Comparison of ENCODE assay signal across 12 cellular contexts in the genomic region with DNA sequence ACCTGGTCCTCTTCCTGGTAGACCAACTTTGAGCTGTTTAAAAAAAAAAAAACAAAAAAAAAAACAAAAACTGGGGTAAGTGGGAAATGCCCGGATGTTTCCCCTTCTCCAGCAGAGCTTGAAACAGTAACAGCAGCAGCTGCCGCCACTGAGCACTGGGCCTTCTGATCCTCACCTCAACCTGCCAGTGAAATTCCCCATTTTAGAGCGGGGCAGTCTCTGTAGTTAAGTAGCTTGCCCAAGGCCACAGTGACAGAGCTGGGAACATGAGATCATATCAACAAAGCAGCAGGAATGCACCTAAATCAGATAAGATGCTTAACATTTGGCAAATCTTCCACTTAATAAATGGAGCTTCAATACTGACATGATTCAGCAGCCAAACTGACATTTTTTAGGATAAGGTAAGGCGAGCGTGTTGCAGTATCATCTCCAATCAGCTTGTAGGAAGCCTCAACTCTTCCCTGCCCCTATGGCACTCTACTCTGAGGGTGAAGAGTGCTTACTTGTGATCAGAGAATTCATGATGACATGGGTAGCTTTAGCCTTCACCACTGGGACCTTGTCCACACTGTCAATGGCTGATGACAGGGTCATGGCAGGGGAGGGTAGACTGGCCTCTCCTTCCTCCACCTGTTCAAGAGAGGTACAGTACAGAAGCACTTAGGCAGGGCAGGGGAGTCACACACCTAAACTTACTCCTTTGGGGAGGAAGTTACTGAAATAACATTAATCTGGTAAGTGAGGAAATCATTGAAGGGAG. TPM values are rescaled to one million over a fixed set of nuclear protein-coding genes. Genes with fewer than 3 reads are reported as not detected.
DNase-seq lines count a peak whose midpoint lies in the region; ATAC-seq and TF ChIP-seq lines count a peak whose summit lies in the region.
"Had no signal": no experiment of that assay in that cellular context is flagged by ENCODE, and none has a peak within 500 bp of the region (broad histone marks: within the 10 kb centered on the region; RNA-seq: fewer than 3 reads in every experiment).

No MANE protein-coding gene starts in this region.

- peak overlapping the region; percentile 80 for H3K27ac ChIP-seq in OCI-LY3 (ENCODE audit: low read length)
- no peak overlapping the region for H3K27ac ChIP-seq in thyroid gland
- H3K27ac ChIP-seq in PC-3 (ENCODE audit: low read length): no peak overlapping the region
- no peak overlapping the region for H3K27ac ChIP-seq in osteoblast (ENCODE audit: low read depth, low read length)
- H3K27ac ChIP-seq: colonic mucosa had no signal

- H3K4me3 Mint-ChIP-seq in natural killer cell (no peak overlapping the region), immature natural killer cell (no peak overlapping the region)
- no peak overlapping the region for H3K4me3 Mint-ChIP-seq in natural killer cell treated with Interleukin-12 subunit alpha and Interleukin-12 subunit beta and Interleukin-15 and Interleukin-18, amount 100 ng/mL, for 72 hours

- H3F3A ChIP-seq in PC-3 (ENCODE audit: low read length, unreplicated experiment): no peaks in the 10 kb centered on the region

- no peak for TF ChIP-seq CTCF in natural killer cell (IDR thresholded peaks at IDR 0.05)
- TF ChIP-seq CTCF in OCI-LY3 (IDR thresholded peaks at IDR 0.05; ENCODE audit: low read depth, low read length): no peak
- no peak for TF ChIP-seq CTCF in thyroid gland (IDR thresholded peaks at IDR 0.05)
- TF ChIP-seq CTCF in PC-3 (conservative IDR thresholded peaks at IDR 0.05; ENCODE audit: low read depth, low read length): no peak
- no peak for TF ChIP-seq CTCF in osteoblast (IDR thresholded peaks at IDR 0.05; ENCODE audit: extremely low read depth, low read depth, low read length)

- H3K36me3 ChIP-seq in OCI-LY3 (replicated peaks; ENCODE audit: low read depth, low read length) (peaks cover 73% of the 10 kb centered on the region), thyroid gland (peaks cover 29 to 34% of the 10 kb centered on the region in 2 donors), PC-3 (ENCODE audit: low read depth, low read length) (peaks cover 57% of the 10 kb centered on the region), osteoblast (ENCODE audit: insufficient read depth, low read length) (peaks cover 71% of the 10 kb centered on the region)

- H3K9ac ChIP-seq in OCI-LY3 (ENCODE audit: low read length) (peak overlapping the region; percentile 31; the same call in 1 of the 2 replicates), PC-3 (ENCODE audit: low read length) (no peak overlapping the region)

- H3K9me3 ChIP-seq in OCI-LY3 (ENCODE audit: insufficient read depth, low read length) (no peaks in the 10 kb centered on the region), thyroid gland (no peaks in the 10 kb centered on the region), PC-3 (ENCODE audit: low read length) (no peaks in the 10 kb centered on the region), osteoblast (ENCODE audit: low read depth, low read length) (no peaks in the 10 kb centered on the region)
- H3K9me3 ChIP-seq: colonic mucosa, gastrocnemius medialis had no signal

- H3K79me2 ChIP-seq in OCI-LY3 (ENCODE audit: low read length) (peaks cover 85% of the 10 kb centered on the region), PC-3 (ENCODE audit: low read length) (peaks cover 39% of the 10 kb centered on the region), osteoblast (ENCODE audit: insufficient read depth, low read length) (peaks cover 62% of the 10 kb centered on the region)

- H3K27me3 ChIP-seq in OCI-LY3 (ENCODE audit: low read depth, low read length) (no peaks in the 10 kb centered on the region), thyroid gland (no peaks in the 10 kb centered on the region), PC-3 (ENCODE audit: low read length) (no peaks in the 10 kb centered on the region), osteoblast (ENCODE audit: insufficient read depth, low read length) (no peaks in the 10 kb centered on the region)
- H3K27me3 ChIP-seq: colonic mucosa, gastrocnemius medialis had no signal

- H3K27ac Mint-ChIP-seq in natural killer cell (peak overlapping the region; percentile 27 to 29), immature natural killer cell (peak overlapping the region in 5 of 6 donors; percentile 13 to 64 (median 57))
- peak overlapping the region in 1 of 2 donors; percentile 56 for H3K27ac Mint-ChIP-seq in natural killer cell treated with Interleukin-12 subunit alpha and Interleukin-12 subunit beta and Interleukin-15 and Interleukin-18, amount 100 ng/mL, for 72 hours

- peaks cover 14% of the 10 kb centered on the region for H3K36me3 Mint-ChIP-seq in natural killer cell
- H3K36me3 Mint-ChIP-seq in natural killer cell treated with Interleukin-12 subunit alpha and Interleukin-12 subunit beta and Interleukin-15 and Interleukin-18, amount 100 ng/mL, for 72 hours: peaks cover 31% of the 10 kb centered on the region
- H3K36me3 Mint-ChIP-seq in immature natural killer cell: peaks cover 16 to 51% (median 38%) of the 10 kb centered on the region in 3 donors

- DNase-seq in natural killer cell (no peak), immature natural killer cell (no peak), thyroid gland (peak; percentile 12 to 13), PC-3 (no peak), osteoblast (ENCODE audit: insufficient read length, low spot score, missing footprints) (no peak)
- DNase-seq in natural killer cell treated with Interleukin-12 subunit alpha and Interleukin-12 subunit beta and Interleukin-15 and Interleukin-18, amount 100 ng/mL, for 72 hours (ENCODE audit: low spot score): no peak
- DNase-seq: colonic mucosa, gastrocnemius medialis, NCI-H2171, NCI-H774 had no signal

- H3K9me3 Mint-ChIP-seq in natural killer cell: no peaks in the 10 kb centered on the region
- H3K9me3 Mint-ChIP-seq in natural killer cell treated with Interleukin-12 subunit alpha and Interleukin-12 subunit beta and Interleukin-15 and Interleukin-18, amount 100 ng/mL, for 72 hours: no peaks in the 10 kb centered on the region
- no peaks in the 10 kb centered on the region for H3K9me3 Mint-ChIP-seq in immature natural killer cell

- H3K27me3 Mint-ChIP-seq in natural killer cell (ENCODE audit: low read depth in 2 of 2): no peaks in the 10 kb centered on the region
- no peaks in the 10 kb centered on the region for H3K27me3 Mint-ChIP-seq in natural killer cell treated with Interleukin-12 subunit alpha and Interleukin-12 subunit beta and Interleukin-15 and Interleukin-18, amount 100 ng/mL, for 72 hours
- peaks cover 0 to 1% (median 0%) of the 10 kb centered on the region in 3 donors for H3K27me3 Mint-ChIP-seq in immature natural killer cell (ENCODE audit: low read depth in 3 of 3)

- H3K9me2 ChIP-seq in PC-3 (replicated peaks; ENCODE audit: low read length): no peaks in the 10 kb centered on the region

- no peak for TF ChIP-seq POLR2A in thyroid gland (IDR thresholded peaks at IDR 0.05)

- H3K4me2 ChIP-seq in OCI-LY3 (ENCODE audit: low read length) (peak overlapping the region; percentile 45), PC-3 (ENCODE audit: low read length) (no peak overlapping the region), osteoblast (ENCODE audit: insufficient read depth, low read length) (no peak overlapping the region)

- CTCF ChIA-PET in PC-3 (lab: Charles Lee): interaction anchor here (0.5 kb wide), 1 partner anchor 237 kb away, joined by 3 read pairs; no protein-coding TSS in a partner anchor

- H4K20me1 ChIP-seq in OCI-LY3 (ENCODE audit: insufficient read depth, low read length): no peaks in the 10 kb centered on the region; the same call in none of the 2 replicates
- no peaks in the 10 kb centered on the region for H4K20me1 ChIP-seq in PC-3 (ENCODE audit: low read length)
- H4K20me1 ChIP-seq in osteoblast (ENCODE audit: insufficient read depth, low read length): peaks cover 37% of the 10 kb centered on the region

- intact Hi-C loops in natural killer cell (cut with micrococcal nuclease): no loop called here
- intact Hi-C loops in thyroid gland (cut with DNase I): no loop called here
- intact Hi-C loops in PC-3 (cut with micrococcal nuclease): no loop called here

- 78 to 90% methylated on average over 5 of the region's 5 CpGs for whole genome bisulfite sequencing in thyroid gland, 2 donors

- BruUV-seq in PC-3 (replicated peaks; lab: Mats Ljungman, UMichigan): no TSS peak

- H3K4me1 Mint-ChIP-seq in natural killer cell (peaks cover 29 to 31% of the 10 kb centered on the region in 2 donors), immature natural killer cell (peaks cover 16 to 49% of the 10 kb centered on the region in 2 donors)
- peaks cover 23 to 33% of the 10 kb centered on the region in 2 donors for H3K4me1 Mint-ChIP-seq in natural killer cell treated with Interleukin-12 subunit alpha and Interleukin-12 subunit beta and Interleukin-15 and Interleukin-18, amount 100 ng/mL, for 72 hours (ENCODE audit: low read depth in 2 of 2)

- H3K4me1 ChIP-seq in OCI-LY3 (ENCODE audit: low read length) (peaks cover 30% of the 10 kb centered on the region), thyroid gland (peaks cover 7 to 24% of the 10 kb centered on the region in 2 donors), PC-3 (ENCODE audit: insufficient read depth, low read length) (no peaks in the 10 kb centered on the region), osteoblast (ENCODE audit: insufficient read depth, low read length) (no peaks in the 10 kb centered on the region)
- H3K4me1 ChIP-seq: colonic mucosa had no signal

- H3K4me3 ChIP-seq in OCI-LY3 (ENCODE audit: low read length) (peak overlapping the region; percentile 21; the same call in 1 of the 2 replicates), thyroid gland (replicated peaks in 1 of 3) (no peak overlapping the region), PC-3 (ENCODE audit: low read length) (no peak overlapping the region), osteoblast (ENCODE audit: insufficient read depth, low read length) (no peak overlapping the region)
- H3K4me3 ChIP-seq: colonic mucosa, gastrocnemius medialis had no signal

- ATAC-seq in natural killer cell: no peak
- ATAC-seq in natural killer cell treated with Interleukin-12 subunit alpha and Interleukin-12 subunit beta and Interleukin-15 and Interleukin-18, amount 100 ng/mL, for 72 hours: no peak
- ATAC-seq in PC-3: no peak; the same call in 1 of the 2 replicates
- ATAC-seq in HG03378 (IDR thresholded peaks at IDR 0.05; ENCODE audit: unreplicated experiment): no peak
- ATAC-seq: gastrocnemius medialis had no signal

- POLR2A ChIA-PET in PC-3 (lab: Charles Lee; ENCODE audit: unreplicated experiment): interaction anchor here (0.7 kb wide), 1 partner anchor 10 kb away, joined by 4 read pairs; no protein-coding TSS in a partner anchor

- H2AFZ ChIP-seq in OCI-LY3 (ENCODE audit: low read depth, low read length) (no peak overlapping the region), PC-3 (ENCODE audit: low read length) (no peak overlapping the region), osteoblast (ENCODE audit: low read length) (no peak overlapping the region)

RNA-seq across cellular contexts. Expression of a gene that starts 9.3 kb away (rescaled TPM):
- total RNA-seq in natural killer cell: 10 to 100 TPM; 36.8 to 76.3 (median 75.7) TPM
- 10 to 100 TPM; 61.1 to 66.7 TPM for total RNA-seq in natural killer cell treated with Interleukin-12 subunit alpha and Interleukin-12 subunit beta and Interleukin-15 and Interleukin-18, amount 100 ng/mL, for 72 hours
- polyA plus RNA-seq in immature natural killer cell: 10 to 100 TPM; 43.8 to 56.0 (median 50.9) TPM
- total RNA-seq in thyroid gland: 100 to 1,000 TPM; 107 to 134 (median 119) TPM
- 69.5 and 81.1 TPM in 2 replicates for total RNA-seq in PC-3 (2014; rRNA removed)
- 61.9 and 69.5 TPM in 2 replicates for total RNA-seq in osteoblast

RNA-seq across cellular contexts. Expression of a gene that starts 13.0 kb away (rescaled TPM):
- total RNA-seq in natural killer cell (1 to 10 TPM in 2 of 3 donors, under 1 TPM in 1; 0.75 to 6.8 (median 6.7) TPM), thyroid gland (10 to 100 TPM in 1 of 4 donors, 1 to 10 TPM in 3; 2.1 to 11.0 (median 2.8) TPM), PC-3 (2014; rRNA removed) (0.15 and 2.6 TPM in 2 replicates), osteoblast (8.3 and 14.1 TPM in 2 replicates)
- total RNA-seq in natural killer cell treated with Interleukin-12 subunit alpha and Interleukin-12 subunit beta and Interleukin-15 and Interleukin-18, amount 100 ng/mL, for 72 hours: 10 to 100 TPM in 1 of 2 donors, 1 to 10 TPM in 1; 8.1 to 12.9 TPM
- polyA plus RNA-seq in immature natural killer cell: under 1 TPM; 0.02 to 0.76 (median 0.45) TPM

RNA-seq across cellular contexts. Expression of a gene that starts 36.1 kb away (rescaled TPM):
- total RNA-seq in natural killer cell: 10 to 100 TPM in 2 of 3 donors, 1 to 10 TPM in 1; 6.4 to 12.4 (median 12.1) TPM
- 100 to 1,000 TPM in 1 of 2 donors, 10 to 100 TPM in 1; 62.0 to 155 TPM for total RNA-seq in natural killer cell treated with Interleukin-12 subunit alpha and Interleukin-12 subunit beta and Interleukin-15 and Interleukin-18, amount 100 ng/mL, for 72 hours
- polyA plus RNA-seq in immature natural killer cell: 10 to 100 TPM in 2 of 3 donors, 1 to 10 TPM in 1; 5.7 to 34.7 (median 16.6) TPM
- total RNA-seq in thyroid gland: 10 to 100 TPM in 2 of 4 donors, 1 to 10 TPM in 2; 4.7 to 13.7 (median 8.2) TPM
- 92.6 and 103 TPM in 2 replicates for total RNA-seq in PC-3 (2014; rRNA removed)
- 7.1 and 8.0 TPM in 2 replicates for total RNA-seq in osteoblast

RNA-seq across cellular contexts. Expression of a gene that starts 36.3 kb away (rescaled TPM):
- total RNA-seq in natural killer cell (10 to 100 TPM; 83.5 to 90.2 (median 86.2) TPM), thyroid gland (100 to 1,000 TPM; 112 to 188 (median 138) TPM), PC-3 (2014; rRNA removed) (164 and 174 TPM in 2 replicates), osteoblast (31.5 and 34.7 TPM in 2 replicates)
- total RNA-seq in natural killer cell treated with Interleukin-12 subunit alpha and Interleukin-12 subunit beta and Interleukin-15 and Interleukin-18, amount 100 ng/mL, for 72 hours: 100 to 1,000 TPM in 1 of 2 donors, 10 to 100 TPM in 1; 88.9 to 117 TPM
- 100 to 1,000 TPM; 186 to 218 (median 207) TPM for polyA plus RNA-seq in immature natural killer cell

Comparison
In these comparisons a context has a peak if more than half of its experiments do, and no peak if none do; other contexts are left out.
1. DNase-seq: peak in thyroid gland (2 of 2); none in natural killer cell (single experiment), natural killer cell treated with Interleukin-12 subunit alpha and Interleukin-12 subunit beta and Interleukin-15 and Interleukin-18, amount 100 ng/mL, for 72 hours (single experiment), immature natural killer cell (0 of 3), PC-3 (single experiment) and osteoblast (single experiment).